In genomic region chr13:100789481-100789880, GRCh38 we compare ENCODE assay signal across 8 cellular contexts.
DNase-seq lines count a peak whose midpoint lies in the region; ATAC-seq and TF ChIP-seq lines count a peak whose summit lies in the region.

No MANE protein-coding gene starts in this region.

- intact Hi-C loops in heart left ventricle (cut with DNase I), result no loop called here

- peak; percentile 93 for DNase-seq in Ammon's horn (ENCODE audit: low spot score)
- no peak for DNase-seq in left lobe of liver (ENCODE audit: low spot score)
- DNase-seq in mesenteric fat pad (ENCODE audit: low spot score), result no peak
- no peak for DNase-seq in heart left ventricle
- no peak for DNase-seq in activated naive CD4-positive, alpha-beta T cell treated with Interleukin-2 at 50 U/mL for 16 hours

- no peak overlapping the region for H3K4me3 ChIP-seq in heart left ventricle

- no peak for TF ChIP-seq CTCF in heart left ventricle (IDR thresholded peaks at IDR 0.05)

- H3K36me3 ChIP-seq in heart left ventricle, result no peaks in the 10 kb centered on the region

- no peak overlapping the region for H3K27ac ChIP-seq in heart left ventricle

- no peaks in the 10 kb centered on the region for H3K4me1 ChIP-seq in heart left ventricle

- peaks cover 0 to 21% (median 2%) of the 10 kb centered on the region in 12 donors for H3K9me3 ChIP-seq in heart left ventricle

- peaks cover 0 to 4% (median 0%) of the 10 kb centered on the region in 9 donors for H3K27me3 ChIP-seq in heart left ventricle

- WGBS in heart left ventricle, 4 donors, result 12 to 29% (median 23%) methylated on average over 2 of the region's 2 CpGs

- ATAC-seq in HG02798 (IDR thresholded peaks at IDR 0.05; ENCODE audit: poor library complexity, unreplicated experiment), result peak; percentile 9
- ATAC-seq in left lobe of liver, result peak; percentile 55
- no peak for ATAC-seq in heart left ventricle
- no peak for ATAC-seq in HG03135 (IDR thresholded peaks at IDR 0.05; ENCODE audit: unreplicated experiment)

- no peak for TF ChIP-seq POLR2A in heart left ventricle (IDR thresholded peaks at IDR 0.05)

TF ChIP-seq in PFSK-1, 5 proteins besides CTCF, POLR2A, EP300 and RAD21:
- TF ChIP-seq TAF1 (IDR thresholded peaks at IDR 0.05; ENCODE audit: borderline replicate concordance, insufficient read depth, low read length) (no peak), SIN3A (IDR thresholded peaks at IDR 0.05; ENCODE audit: borderline replicate concordance, insufficient read depth, low read length) (peak; percentile 69; the same call in 1 of the 2 replicates), FOXP2 (optimal IDR thresholded peaks at IDR 0.05; ENCODE audit: borderline replicate concordance, extremely low read depth, extremely low read length, insufficient read depth) (peak; percentile 28)

Comparison
In these comparisons a context has a peak if more than half of its experiments do, and no peak if none do; other contexts are left out.
1. ATAC-seq: peak in HG02798 (single experiment) and left lobe of liver (single experiment); none in heart left ventricle (0 of 4) and HG03135 (single experiment).